8 cellular contexts compared by ENCODE assay signal in genomic region chr20:36808317-36809257, GRCh38.
A peak's percentile ranks its signal among the peaks of the same experiment; 100 is the strongest.
DNase-seq lines count a peak whose midpoint lies in the region; ATAC-seq and TF ChIP-seq lines count a peak whose summit lies in the region.

No MANE protein-coding gene starts in this region.

- no peak overlapping the region for H3K27ac ChIP-seq in effector memory CD4-positive, alpha-beta T cell (ENCODE audit: insufficient read depth, low read length, poor library complexity, severe bottlenecking)
- H3K27ac ChIP-seq in mucosa of rectum (ENCODE audit: low read depth in 2 of 2, low read length in 2 of 2) = peak overlapping the region; percentile 67 to 70

- peak; percentile 46 for DNase-seq in GM06990 (ENCODE audit: extremely low read depth, insufficient read length)
- peak; percentile 70 for DNase-seq in NAMALWA (ENCODE audit: low spot score)
- peak; percentile 88 to 89 for DNase-seq in activated CD4-positive, alpha-beta T cell treated with anti-CD3 and anti-CD28 coated beads, Interleukin-2, amount 50 U/mL, for 48 hours
- DNase-seq in effector memory CD4-positive, alpha-beta T cell = peak; percentile 33 to 66 (median 34)
- DNase-seq in stimulated activated CD8-positive, alpha-beta memory T cell treated with anti-CD3 and anti-CD28 coated beads, Interleukin-7, amount 100 ng/mL, for 48 hours (ENCODE audit: extremely low read depth in 1 of 2, low read depth in 1 of 2) = peak; percentile 30 to 62

- no peak overlapping the region for H3K9ac ChIP-seq in mucosa of rectum (ENCODE audit: low read depth in 1 of 2, low read length in 2 of 2)

- H3K4me1 ChIP-seq in effector memory CD4-positive, alpha-beta T cell (ENCODE audit: control insufficient read depth, insufficient read depth, low read length, poor library complexity, severe bottlenecking) = no peaks in the 10 kb centered on the region
- H3K4me1 ChIP-seq in mucosa of rectum (ENCODE audit: control insufficient read depth in 2 of 2, insufficient read depth in 2 of 2, low read length in 2 of 2) = peaks cover 11 to 13% of the 10 kb centered on the region in 2 donors

- peak; percentile 94 for TF ChIP-seq CTCF in GM06990 (IDR thresholded peaks at IDR 0.05; ENCODE audit: insufficient read depth, low read length, poor library complexity, severe bottlenecking)

- H3K4me3 ChIP-seq in GM06990 (replicated peaks; ENCODE audit: low read depth, low read length) = no peak overlapping the region
- H3K4me3 ChIP-seq in effector memory CD4-positive, alpha-beta T cell (ENCODE audit: insufficient read depth, low read depth, low read length, poor library complexity, severe bottlenecking) = no peak overlapping the region
- H3K4me3 ChIP-seq in mucosa of rectum (ENCODE audit: low read length in 2 of 2) = no peak overlapping the region

- ATAC-seq in HG02571 (IDR thresholded peaks at IDR 0.05; ENCODE audit: unreplicated experiment) (no peak), HG02970 (IDR thresholded peaks at IDR 0.05; ENCODE audit: low FRiP score, unreplicated experiment) (no peak)

- peaks cover 25% of the 10 kb centered on the region for H3K36me3 ChIP-seq in GM06990 (ENCODE audit: control insufficient read depth, insufficient read depth, low read length)
- no peaks in the 10 kb centered on the region for H3K36me3 ChIP-seq in effector memory CD4-positive, alpha-beta T cell (ENCODE audit: control insufficient read depth, insufficient read depth, low read length)
- H3K36me3 ChIP-seq in mucosa of rectum (ENCODE audit: control insufficient read depth in 2 of 2, insufficient read depth in 2 of 2, low read length in 2 of 2) = peaks cover 20 to 34% of the 10 kb centered on the region in 2 donors

- H3K9me3 ChIP-seq in effector memory CD4-positive, alpha-beta T cell (ENCODE audit: control insufficient read depth, low read length) = no peaks in the 10 kb centered on the region
- H3K9me3 ChIP-seq in mucosa of rectum (ENCODE audit: control insufficient read depth in 2 of 2, low read length in 2 of 2) = no peaks in the 10 kb centered on the region

- no peaks in the 10 kb centered on the region for H3K27me3 ChIP-seq in GM06990 (replicated peaks; ENCODE audit: control insufficient read depth, insufficient read depth, low read length)
- no peaks in the 10 kb centered on the region for H3K27me3 ChIP-seq in effector memory CD4-positive, alpha-beta T cell (replicated peaks; ENCODE audit: control insufficient read depth, insufficient read depth, low read length, poor library complexity, severe bottlenecking)
- no peaks in the 10 kb centered on the region for H3K27me3 ChIP-seq in mucosa of rectum (ENCODE audit: control insufficient read depth in 2 of 2, insufficient read depth in 2 of 2, low read length in 2 of 2)

Comparison
In these comparisons a context has a peak if more than half of its experiments do, and no peak if none do; other contexts are left out.
1. DNase-seq: peak in every context shown above with its lines; median percentile 88 in activated CD4-positive, alpha-beta T cell treated with anti-CD3 and anti-CD28 coated beads, Interleukin-2, amount 50 U/mL, for 48 hours; 70 in NAMALWA; 46 in GM06990; 46 in stimulated activated CD8-positive, alpha-beta memory T cell treated with anti-CD3 and anti-CD28 coated beads, Interleukin-7, amount 100 ng/mL, for 48 hours; 34 in effector memory CD4-positive, alpha-beta T cell.